In the genomic region with DNA sequence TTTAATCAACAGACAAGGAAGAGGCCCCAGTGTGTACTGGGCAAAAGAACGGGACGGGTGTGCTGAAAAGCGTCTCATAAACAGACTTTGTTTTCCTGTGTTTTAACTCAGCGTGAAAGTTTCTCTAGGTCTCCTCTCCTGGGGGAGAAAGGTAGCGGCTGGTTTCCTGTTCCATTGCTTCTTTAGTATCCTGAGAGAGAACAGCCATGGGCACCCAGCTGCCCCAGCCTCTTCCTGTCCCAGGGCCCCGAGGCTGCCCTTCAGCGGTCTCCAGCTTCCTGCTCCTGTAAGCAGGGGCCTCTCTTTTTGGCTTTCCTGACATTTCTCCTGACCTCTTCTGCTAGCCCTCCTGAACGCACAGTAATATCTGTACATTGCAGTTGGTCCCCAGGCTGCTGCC, we compare ENCODE assay signal across 35 cellular contexts. TPM values are rescaled to one million over a fixed set of nuclear protein-coding genes. Genes with fewer than 3 reads are reported as not detected.
"Had no signal": no experiment of that assay in that cellular context is flagged by ENCODE, and none has a peak within 500 bp of the region (broad histone marks: within the 10 kb centered on the region; RNA-seq: fewer than 3 reads in every experiment).

No MANE protein-coding gene starts in this region.

- H3K4me3 Mint-ChIP-seq: immature natural killer cell; mesothelial cell of epicardium; natural killer cell; neural progenitor cell; stimulated activated memory B cell treated with anti-CD40 and anti-IgM and Interleukin-4, amounts not matched to agents 10 μg/mL and 1 μg/mL and 100 μg/mL, for 72 hours had no signal

- H3K9ac ChIP-seq: neural progenitor cell had no signal

- H3K36me3 Mint-ChIP-seq: immature natural killer cell; mesothelial cell of epicardium; naive B cell; natural killer cell; stimulated activated memory B cell treated with anti-CD40 and anti-IgM and Interleukin-4, amounts not matched to agents 10 μg/mL and 1 μg/mL and 100 μg/mL, for 72 hours had no signal

- H3K27ac ChIP-seq: left lung, neural progenitor cell, ovary, right atrium auricular region, sigmoid colon, stomach, testis, thyroid gland, transverse colon, vagina had no signal

- H3K4me1 ChIP-seq: neural progenitor cell, sigmoid colon, transverse colon had no signal

- H3K27me3 ChIP-seq: ovary, testis, thyroid gland had no signal

- ATAC-seq: left colon; natural killer cell; stimulated activated memory B cell treated with anti-CD40 and anti-IgM and Interleukin-4, amounts not matched to agents 10 μg/mL and 1 μg/mL and 100 μg/mL, for 72 hours had no signal

- H3K36me3 ChIP-seq: left lung, neural progenitor cell, ovary, right atrium auricular region, sigmoid colon, stomach, thyroid gland, transverse colon, upper lobe of left lung, vagina had no signal

- H3K4me3 ChIP-seq: left lung, lung, neural progenitor cell, ovary, right atrium auricular region, sigmoid colon, stomach, testis, thyroid gland, transverse colon, upper lobe of left lung, vagina had no signal

- H3K4me1 Mint-ChIP-seq: immature natural killer cell; naive B cell; natural killer cell; neural progenitor cell; stimulated activated memory B cell treated with anti-CD40 and anti-IgM and Interleukin-4, amounts not matched to agents 10 μg/mL and 1 μg/mL and 100 μg/mL, for 72 hours had no signal

- H2AFZ ChIP-seq: neural progenitor cell had no signal

- H3K9me3 Mint-ChIP-seq: immature natural killer cell; mesothelial cell of epicardium; natural killer cell; neural progenitor cell; stimulated activated memory B cell treated with anti-CD40 and anti-IgM and Interleukin-4, amounts not matched to agents 10 μg/mL and 1 μg/mL and 100 μg/mL, for 72 hours had no signal

- DNase-seq: hypothalamus; immature natural killer cell; kidney; left colon; left lung; mesendoderm; naive B cell; natural killer cell; nephron progenitor cell; ovary; sigmoid colon; small intestine; stimulated activated CD4-positive, alpha-beta T cell treated with anti-CD3 and anti-CD28 coated beads, Interleukin-1b, Interleukin-23, amount 100 ng/mL, for 48 hours; stimulated activated CD4-positive, alpha-beta T cell treated with anti-CD3 and anti-CD28 coated beads, Interleukin-2, amount 100 ng/mL, for 48 hours; stimulated activated CD4-positive, alpha-beta T cell treated with anti-CD3 and anti-CD28 coated beads, Interleukin-4, amount 100 ng/mL, for 4 hours; stimulated activated CD8-positive, alpha-beta memory T cell treated with anti-CD3 and anti-CD28 coated beads, Interleukin-4, amount 100 ng/mL, for 48 hours; stimulated activated naive CD4-positive, alpha-beta T cell treated with Interleukin-2 at 50 U/mL for 16 hours; stomach; testis; transverse colon; upper lobe of left lung had no signal

- H3K4me2 ChIP-seq: neural progenitor cell had no signal

- H3K9me3 ChIP-seq: left lung, ovary, right atrium auricular region, sigmoid colon, stomach, testis, thyroid gland, transverse colon, upper lobe of left lung, vagina had no signal

- H3K27ac Mint-ChIP-seq: immature natural killer cell; mesothelial cell of epicardium; natural killer cell; nephron progenitor cell; neural progenitor cell; progenitor cell of endocrine pancreas; stimulated activated memory B cell treated with anti-CD40 and anti-IgM and Interleukin-4, amounts not matched to agents 10 μg/mL and 1 μg/mL and 100 μg/mL, for 72 hours had no signal

RNA-seq across cellular contexts. Expression of gene SSTR4, which starts 2.4 kb away (rescaled TPM):
- total RNA-seq: kidney, left colon, left lung, lower leg skin, lung, mesothelial cell of epicardium, mononuclear cell, natural killer cell, omental fat pad, progenitor cell of endocrine pancreas, pulmonary artery endothelial cell, renal cortical epithelial cell, right atrium auricular region, sigmoid colon, stomach, thyroid gland, transverse colon, urinary bladder, vagina had no signal
- polyA plus RNA-seq: immature natural killer cell, ovary, stomach had no signal

RNA-seq across cellular contexts. Expression of gene CD93, which starts 53.4 kb away (rescaled TPM):
- total RNA-seq: progenitor cell of endocrine pancreas had no signal
